Comparison of ENCODE assay signal across 9 cellular contexts in the genomic region with DNA sequence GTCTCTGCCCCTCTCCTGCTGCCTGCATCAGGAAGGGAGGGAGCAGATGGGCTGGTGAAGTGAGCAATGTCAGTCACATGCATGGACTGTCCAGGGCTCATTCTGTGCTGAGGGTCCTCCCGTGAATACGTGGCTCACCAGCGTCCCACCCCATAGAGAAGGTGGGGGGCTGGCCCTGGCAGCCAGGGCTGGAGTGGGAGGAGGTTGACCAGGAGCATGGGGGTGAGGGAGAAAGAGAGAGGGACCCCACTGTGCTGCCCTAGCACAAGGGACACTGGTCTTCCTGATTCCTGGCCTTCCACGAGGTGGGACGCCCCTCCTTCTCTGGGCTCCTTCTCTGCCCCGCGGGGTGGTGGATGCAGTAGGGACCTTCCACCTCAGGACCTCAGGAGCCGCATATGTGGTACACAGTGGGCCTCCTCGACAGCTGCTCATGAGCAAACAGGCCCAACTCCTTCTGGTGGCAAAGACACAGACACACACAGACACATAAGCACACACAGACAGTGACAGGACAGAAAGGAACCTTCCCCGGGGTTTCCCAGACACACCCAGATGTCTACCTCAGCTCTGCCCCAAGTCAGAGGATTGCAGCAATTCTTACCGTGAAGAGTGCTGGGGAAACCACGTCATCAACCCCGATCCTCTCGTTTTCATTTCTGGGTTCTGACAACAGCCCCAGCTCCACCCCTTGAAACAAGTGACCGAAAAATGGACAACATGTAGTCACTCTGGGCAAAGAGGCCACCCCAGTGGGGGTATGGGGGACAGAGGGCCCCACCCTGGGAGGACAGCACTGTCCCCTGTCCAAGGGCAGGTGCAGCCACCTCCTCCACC. TPM values are rescaled to one million over a fixed set of nuclear protein-coding genes. Genes with fewer than 3 reads are reported as not detected.
A peak's percentile ranks its signal among the peaks of the same experiment; 100 is the strongest.
DNase-seq lines count a peak whose midpoint lies in the region; FAIRE-seq and TF ChIP-seq lines count a peak whose summit lies in the region.
"Had no signal": no experiment of that assay in that cellular context is flagged by ENCODE, and none has a peak within 500 bp of the region (broad histone marks: within the 10 kb centered on the region; RNA-seq: fewer than 3 reads in every experiment).

No MANE protein-coding gene starts in this region.

- H3K9me3 ChIP-seq in right atrium auricular region (no peaks in the 10 kb centered on the region), neutrophil (no peaks in the 10 kb centered on the region)

- TF ChIP-seq POLR2A in H54 (IDR thresholded peaks at IDR 0.05; ENCODE audit: low read depth, low read length): no peak

- TF ChIP-seq CTCF in right atrium auricular region (IDR thresholded peaks at IDR 0.05) (no peak), HL-60 (IDR thresholded peaks at IDR 0.05; ENCODE audit: insufficient read depth, low read length) (no peak), neutrophil (IDR thresholded peaks at IDR 0.05) (peak; percentile 54)

- DNase-seq in cardiac septum (ENCODE audit: low spot score): peak; percentile 88
- DNase-seq in right atrium auricular region (ENCODE audit: low spot score): no peak
- peak; percentile 65 to 79 for DNase-seq in HL-60 (ENCODE audit: low read depth in 1 of 2, low spot score in 1 of 2)
- DNase-seq in activated T-cell treated with anti-CD3 and anti-CD28 coated beads for 48 hours (ENCODE audit: low read depth): peak; percentile 70
- no peak for DNase-seq in NCI-H128 (lab: John Stamatoyannopoulos, UW; ENCODE audit: unreplicated experiment)
- DNase-seq in dedifferentiated amniotic fluid mesenchymal stem cell (ENCODE audit: extremely low spot score): no peak
- DNase-seq in H54 (ENCODE audit: insufficient read length, low spot score): no peak

- H3K27ac ChIP-seq in right atrium auricular region (no peak overlapping the region), HL-60 (replicated peaks) (peak overlapping the region; percentile 46), neutrophil (peak overlapping the region; percentile 100)
- H3K27ac ChIP-seq: VCaP had no signal

- no peak overlapping the region for H3K4me3 ChIP-seq in right atrium auricular region
- no peak overlapping the region for H3K4me3 ChIP-seq in HL-60 (replicated peaks; ENCODE audit: insufficient read depth, low read length)
- peak overlapping the region; percentile 79 to 90 for H3K4me3 ChIP-seq in neutrophil (ENCODE audit: low read depth in 1 of 2, low read length in 1 of 2)

- intact Hi-C loops in cardiac septum (cut with DNase I): no loop called here

- H3K4me1 ChIP-seq in right atrium auricular region (no peaks in the 10 kb centered on the region), neutrophil (ENCODE audit: control insufficient read depth in 1 of 2, insufficient read depth in 1 of 2, low read depth in 1 of 2, low read length in 1 of 2) (peaks cover 86 to 87% of the 10 kb centered on the region in 2 experiments)

- FAIRE-seq in H54 (lab: Jason Lieb, UNC): no peak

- no peaks in the 10 kb centered on the region for H3K36me3 ChIP-seq in right atrium auricular region
- peaks cover 38% of the 10 kb centered on the region for H3K36me3 ChIP-seq in neutrophil

- H3K27me3 ChIP-seq in right atrium auricular region (no peaks in the 10 kb centered on the region), HL-60 (ENCODE audit: insufficient read depth, poor library complexity, severe bottlenecking) (no peaks in the 10 kb centered on the region), neutrophil (no peaks in the 10 kb centered on the region)

RNA-seq across cellular contexts. Expression of gene APOBEC3A, which starts 3.6 kb away (rescaled TPM):
- total RNA-seq in cardiac septum (1.7 TPM), right atrium auricular region (1 to 10 TPM in 1 of 2 donors, not detected in 1; 1.1 TPM)

RNA-seq across cellular contexts. Expression of gene APOBEC3B, which starts 28.4 kb away (rescaled TPM):
- total RNA-seq in cardiac septum: 0.54 TPM
- total RNA-seq in right atrium auricular region: under 1 TPM in 1 of 2 donors, not detected in 1; 0.90 TPM

Comparison
In these comparisons a context has a peak if more than half of its experiments do, and no peak if none do; other contexts are left out.
1. DNase-seq: peak in cardiac septum (single experiment), HL-60 (2 of 2) and activated T-cell treated with anti-CD3 and anti-CD28 coated beads for 48 hours (single experiment); none in right atrium auricular region (single experiment), NCI-H128 (single experiment), dedifferentiated amniotic fluid mesenchymal stem cell (single experiment) and H54 (single experiment).
2. H3K27ac ChIP-seq: peak in HL-60 (single experiment) and neutrophil (single experiment); none in right atrium auricular region (0 of 2).
3. H3K4me3 ChIP-seq: peak in neutrophil (2 of 2); none in right atrium auricular region (0 of 2) and HL-60 (single experiment).